ENCODE assay signal across 11 cellular contexts in genomic region chrX:10121787-10122186, GRCh38. TPM values are rescaled to one million over a fixed set of nuclear protein-coding genes. Genes with fewer than 3 reads are reported as not detected.
DNase-seq lines count a peak whose midpoint lies in the region; ATAC-seq and TF ChIP-seq lines count a peak whose summit lies in the region.
"Had no signal": no experiment of that assay in that cellular context is flagged by ENCODE, and none has a peak within 500 bp of the region (broad histone marks: within the 10 kb centered on the region; RNA-seq: fewer than 3 reads in every experiment).

No MANE protein-coding gene starts in this region.

- in situ Hi-C loops in transverse colon (cut with MboI; ENCODE audit: low pct_ligation_motif_present in 1 of 4, low pct_unique_long_range_greater_than_20kb in 1 of 4, low sequenced_read_pairs in 3 of 4) = loop anchor here in 2 of 4 donors (25.0 kb wide), 1 partner anchor 234 kb away; no protein-coding TSS in a partner anchor

- intact Hi-C loops in left ventricle myocardium inferior (cut with micrococcal nuclease) (no loop called here), cardiac septum (cut with DNase I) (no loop called here), transverse colon (cut with DNase I; ENCODE audit: low total_unique reads) (no loop called here)

- TF ChIP-seq POLR2A in Peyer's patch (IDR thresholded peaks at IDR 0.05) = no peak
- no peak for TF ChIP-seq POLR2A in transverse colon (IDR thresholded peaks at IDR 0.05)

- H3K4me3 ChIP-seq in left ventricle myocardium inferior (no peak overlapping the region), Peyer's patch (no peak overlapping the region), transverse colon (no peak overlapping the region)

- TF ChIP-seq EP300 in transverse colon (IDR thresholded peaks at IDR 0.05; ENCODE audit: low read depth) = no peak

- H3K27ac ChIP-seq in left ventricle myocardium inferior (replicated peaks) (peak overlapping the region; percentile 40), Peyer's patch (peak overlapping the region in 1 of 4 donors; percentile 11), transverse colon (peak overlapping the region in 2 of 4 donors; percentile 3 to 26)

- TF ChIP-seq CTCF in left ventricle myocardium inferior (IDR thresholded peaks at IDR 0.05; ENCODE audit: borderline replicate concordance) = no peak
- TF ChIP-seq CTCF in Peyer's patch (IDR thresholded peaks at IDR 0.05) = no peak
- TF ChIP-seq CTCF in transverse colon (IDR thresholded peaks at IDR 0.05) = no peak

- H3K4me1 ChIP-seq in left ventricle myocardium inferior (peaks cover 35% of the 10 kb centered on the region), Peyer's patch (no peaks in the 10 kb centered on the region), transverse colon (no peaks in the 10 kb centered on the region)

- ATAC-seq in HG03025 (IDR thresholded peaks at IDR 0.05; ENCODE audit: low FRiP score, unreplicated experiment) = peak; percentile 76

- DNase-seq in left ventricle myocardium inferior = no peak
- DNase-seq in cardiac septum (ENCODE audit: low spot score) = no peak
- DNase-seq in Peyer's patch = peak in 2 of 3 donors; percentile 70 to 80
- peak; percentile 41 for DNase-seq in transverse colon
- no peak for DNase-seq in activated naive CD4-positive, alpha-beta T cell treated with Interleukin-2 at 50 U/mL for 16 hours
- DNase-seq in DMS79 treated with DMSO at 0.1 percent for 48 hours (lab: John Stamatoyannopoulos, UW) = no peak
- DNase-seq in LoVo (ENCODE audit: low spot score) = no peak
- DNase-seq: effector memory CD4-positive, alpha-beta T cell; NCI-H524 treated with DMSO at 0.1 percent for 48 hours; stimulated activated CD4-positive, alpha-beta T cell treated with anti-CD3 and anti-CD28 coated beads, Interleukin-1b, Interleukin-23, amount 100 ng/mL, for 48 hours had no signal

- H3K27me3 ChIP-seq in left ventricle myocardium inferior (ENCODE audit: low read depth) (no peaks in the 10 kb centered on the region), Peyer's patch (no peaks in the 10 kb centered on the region), transverse colon (no peaks in the 10 kb centered on the region)

- H3K36me3 ChIP-seq in left ventricle myocardium inferior (peaks cover 17% of the 10 kb centered on the region), Peyer's patch (peaks cover 0 to 18% (median 0%) of the 10 kb centered on the region in 3 donors), transverse colon (no peaks in the 10 kb centered on the region)

- WGBS in transverse colon (ENCODE audit: low coverage in 1 of 2), 2 donors = 68 to 100% methylated on average over 1 to 9 of the region's 9 CpGs

- H3K9me3 ChIP-seq in left ventricle myocardium inferior (replicated peaks) (no peaks in the 10 kb centered on the region), Peyer's patch (no peaks in the 10 kb centered on the region), transverse colon (no peaks in the 10 kb centered on the region)

RNA-seq across cellular contexts. Expression of gene CLCN4, which starts 35.0 kb away (rescaled TPM):
- total RNA-seq in left ventricle myocardium inferior = 36.1 TPM
- total RNA-seq in cardiac septum = 23.4 TPM
- 1 to 10 TPM in 2 of 4 donors, under 1 TPM in 1, not detected in 1; 0.35 to 4.3 (median 1.7) TPM for total RNA-seq in Peyer's patch
- total RNA-seq in transverse colon = 1 to 10 TPM in 1 of 4 donors, under 1 TPM in 1, not detected in 2; 0.79 to 1.1 TPM

Comparison
In these comparisons a context has a peak if more than half of its experiments do, and no peak if none do; other contexts are left out.
1. DNase-seq: peak in Peyer's patch (2 of 3) and transverse colon (single experiment); none in left ventricle myocardium inferior (single experiment), cardiac septum (single experiment), activated naive CD4-positive, alpha-beta T cell treated with Interleukin-2 at 50 U/mL for 16 hours (single experiment), DMS79 treated with DMSO at 0.1 percent for 48 hours (single experiment) and LoVo (single experiment).